Comparison of ENCODE assay signal across 19 cellular contexts in the genomic region with DNA sequence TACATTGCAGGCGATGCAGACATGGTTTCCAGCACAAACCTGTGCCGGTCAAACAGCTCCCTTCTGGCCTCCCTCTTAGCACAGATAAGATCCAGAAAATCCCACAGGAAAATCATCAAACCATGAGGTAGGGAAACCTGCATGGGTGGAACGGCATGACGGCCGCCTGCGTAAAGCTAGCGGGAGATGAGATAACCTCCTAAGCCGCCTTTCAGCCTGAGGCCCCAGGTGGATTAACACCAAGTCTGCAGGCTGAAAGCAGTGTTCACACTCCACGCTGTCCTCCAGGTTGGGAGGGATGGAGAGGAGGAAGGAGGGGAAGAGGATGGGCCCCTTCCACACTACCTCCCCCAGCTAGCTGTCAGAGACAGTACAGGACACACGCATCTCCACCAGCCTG.
A peak's percentile ranks its signal among the peaks of the same experiment; 100 is the strongest.
DNase-seq lines count a peak whose midpoint lies in the region; ATAC-seq and TF ChIP-seq lines count a peak whose summit lies in the region.
"Had no signal": no experiment of that assay in that cellular context is flagged by ENCODE, and none has a peak within 500 bp of the region (broad histone marks: within the 10 kb centered on the region; RNA-seq: fewer than 3 reads in every experiment).

No MANE protein-coding gene starts in this region.

- 87% methylated on average over 10 of the region's 10 CpGs; no CpG with 5 or more reads in 1 of the 2 experiments for WGBS in endodermal cell (ENCODE audit: insufficient coverage in 1 of 2, insufficient read length in 1 of 2), 2 experiments

- H2AFZ ChIP-seq in parathyroid adenoma = peak overlapping the region; percentile 80
- H2AFZ ChIP-seq: GM23338 had no signal

- H3K36me3 ChIP-seq in endodermal cell (ENCODE audit: control insufficient read depth, insufficient read depth, low read length) (no peaks in the 10 kb centered on the region), parathyroid adenoma (ENCODE audit: control insufficient read depth, insufficient read depth, low read length) (no peaks in the 10 kb centered on the region), SJCRH30 (no peaks in the 10 kb centered on the region)
- H3K36me3 ChIP-seq: BLaER1 treated with 17β-estradiol and CSF1 and Interleukin-3, amounts not matched to agents 10 nM and 100 nM; HAP-1 had no signal

- no peak overlapping the region for H3K4me3 Mint-ChIP-seq in endodermal cell
- H3K4me3 Mint-ChIP-seq: CD8-positive, alpha-beta T cell; GM23338; HFFc6; IgD-negative memory B cell; T-cell had no signal

- H3K4me3 ChIP-seq in endodermal cell (ENCODE audit: low read length) (no peak overlapping the region), parathyroid adenoma (ENCODE audit: low read depth, low read length) (no peak overlapping the region), SJCRH30 (no peak overlapping the region)
- H3K4me3 ChIP-seq: BLaER1 treated with 17β-estradiol and CSF1 and Interleukin-3, amounts not matched to agents 10 nM and 100 nM; GM23338; HAP-1; SJSA1 had no signal

- ATAC-seq in GM18909 (IDR thresholded peaks at IDR 0.05; ENCODE audit: poor library complexity, unreplicated experiment) = no peak
- ATAC-seq: CD8-positive, alpha-beta T cell; T-cell had no signal

- H3K4me1 ChIP-seq in endodermal cell (ENCODE audit: control insufficient read depth, insufficient read depth, low read length) (peaks cover 5% of the 10 kb centered on the region), parathyroid adenoma (peaks cover 32% of the 10 kb centered on the region), SJCRH30 (0 out of 2 replicates have a peak, but pooled peaks cover 3% of the 10 kb centered on the region)
- H3K4me1 ChIP-seq: HAP-1, SJSA1 had no signal

- H3K9me3 ChIP-seq in endodermal cell (ENCODE audit: control insufficient read depth, low read length) (no peaks in the 10 kb centered on the region), parathyroid adenoma (ENCODE audit: control insufficient read depth, low read length) (no peaks in the 10 kb centered on the region), SJCRH30 (replicated peaks) (no peaks in the 10 kb centered on the region)
- H3K9me3 ChIP-seq: BLaER1 treated with 17β-estradiol and CSF1 and Interleukin-3, amounts not matched to agents 10 nM and 100 nM; HAP-1; SJSA1 had no signal

- DNase-seq in NCI-H82 (lab: John Stamatoyannopoulos, UW) = peak; percentile 82
- DNase-seq in NCI-H82 treated with DMSO at 0.1 percent for 48 hours (lab: John Stamatoyannopoulos, UW; ENCODE audit: unreplicated experiment) = no peak
- peak; percentile 74 for DNase-seq in NCI-H69 (lab: John Stamatoyannopoulos, UW)
- no peak for DNase-seq in endodermal cell
- no peak for DNase-seq in SJCRH30
- no peak for DNase-seq in superior temporal gyrus (ENCODE audit: extremely low spot score)
- DNase-seq: CD8-positive, alpha-beta T cell; NCI-H1105; NCI-H1436 treated with DMSO at 0.1 percent for 48 hours had no signal

- H3K27me3 ChIP-seq in endodermal cell (ENCODE audit: control insufficient read depth, insufficient read depth, low read length, poor library complexity, severe bottlenecking) (no peaks in the 10 kb centered on the region), parathyroid adenoma (ENCODE audit: control insufficient read depth, insufficient read depth, low read length) (no peaks in the 10 kb centered on the region), SJCRH30 (no peaks in the 10 kb centered on the region)
- H3K27me3 ChIP-seq: BLaER1 treated with 17β-estradiol and CSF1 and Interleukin-3, amounts not matched to agents 10 nM and 100 nM; SJSA1 had no signal

- peak overlapping the region; percentile 45 for H3K27ac Mint-ChIP-seq in endodermal cell
- H3K27ac Mint-ChIP-seq: CD8-positive, alpha-beta T cell; GM23338; HFFc6; IgD-negative memory B cell; T-cell had no signal

- no peaks in the 10 kb centered on the region for H3K9me3 Mint-ChIP-seq in endodermal cell
- H3K9me3 Mint-ChIP-seq: CD8-positive, alpha-beta T cell; GM23338; HFFc6; IgD-negative memory B cell; T-cell had no signal

- no peak overlapping the region for H3K4me2 ChIP-seq in parathyroid adenoma (ENCODE audit: low read length)
- H3K4me2 ChIP-seq: GM23338 had no signal

- no peak overlapping the region for H3K27ac ChIP-seq in endodermal cell (ENCODE audit: low read depth, low read length)
- peak overlapping the region; percentile 73 for H3K27ac ChIP-seq in parathyroid adenoma
- no peak overlapping the region for H3K27ac ChIP-seq in SJCRH30
- H3K27ac ChIP-seq: BLaER1 treated with 17β-estradiol and CSF1 and Interleukin-3, amounts not matched to agents 10 nM and 100 nM; HL-60; SJSA1 had no signal

- H3K79me2 ChIP-seq in parathyroid adenoma = no peaks in the 10 kb centered on the region

- TF ChIP-seq CTCF in endodermal cell (conservative IDR thresholded peaks at IDR 0.05) (no peak), parathyroid adenoma (IDR thresholded peaks at IDR 0.05) (no peak)

- H3K9ac ChIP-seq in endodermal cell (ENCODE audit: extremely low read depth, low read length, poor library complexity, severe bottlenecking) = no peak overlapping the region
- H3K9ac ChIP-seq in parathyroid adenoma = no peak overlapping the region
- H3K9ac ChIP-seq: BLaER1 treated with 17β-estradiol and CSF1 and Interleukin-3, amounts not matched to agents 10 nM and 100 nM had no signal

- peaks cover 6% of the 10 kb centered on the region for H3K4me1 Mint-ChIP-seq in endodermal cell
- H3K4me1 Mint-ChIP-seq: IgD-negative memory B cell, T-cell had no signal

- H3K36me3 Mint-ChIP-seq in endodermal cell (ENCODE audit: low read depth) = no peaks in the 10 kb centered on the region
- H3K36me3 Mint-ChIP-seq: CD8-positive, alpha-beta T cell; IgD-negative memory B cell; T-cell had no signal

- H3K27me3 Mint-ChIP-seq in endodermal cell (ENCODE audit: insufficient read depth) = no peaks in the 10 kb centered on the region
- H3K27me3 Mint-ChIP-seq: IgD-negative memory B cell, T-cell had no signal

Comparison
In these comparisons a context has a peak if more than half of its experiments do, and no peak if none do; other contexts are left out.
1. DNase-seq: peak in NCI-H82 (single experiment) and NCI-H69 (single experiment); none in NCI-H82 treated with DMSO at 0.1 percent for 48 hours (single experiment), endodermal cell (single experiment), SJCRH30 (0 of 2) and superior temporal gyrus (single experiment).